8 cellular contexts compared by ENCODE assay signal in genomic region chr19:38557205-38557799, GRCh38.
DNase-seq lines count a peak whose midpoint lies in the region; ATAC-seq and TF ChIP-seq lines count a peak whose summit lies in the region.

No MANE protein-coding gene starts in this region.

- peaks cover 4% of the 10 kb centered on the region for H3K4me1 ChIP-seq in CD8-positive, alpha-beta T cell (ENCODE audit: insufficient read depth, low read length)
- H3K4me1 ChIP-seq in ascending aorta, result no peaks in the 10 kb centered on the region

- no peak overlapping the region for H3K27ac ChIP-seq in CD8-positive, alpha-beta T cell (ENCODE audit: low read depth, low read length)
- H3K27ac ChIP-seq in ascending aorta, result no peak overlapping the region

- DNase-seq in CD8-positive, alpha-beta T cell, result peak in 5 of 7 experiments; percentile 16 to 61 (median 37)
- DNase-seq in GM19238 (ENCODE audit: insufficient read length, low spot score), result peak; percentile 47
- peak in 72 of 76 experiments; percentile 17 to 91 (median 72) for DNase-seq in HUDEP-2 (lab: John Stamatoyannopoulos, UW; ENCODE audit: unreplicated experiment in 76 of 76)
- peak; percentile 20 for DNase-seq in activated T-helper 1 cell treated with Interleukin-2 at 50 U/mL for 16 hours (ENCODE audit: low read depth)
- no peak for DNase-seq in ascending aorta (ENCODE audit: low spot score in 2 of 2)
- no peak for DNase-seq in sciatic nerve (ENCODE audit: low spot score)

- H3K4me3 ChIP-seq in CD8-positive, alpha-beta T cell (ENCODE audit: low read depth, low read length), result no peak overlapping the region
- H3K4me3 ChIP-seq in ascending aorta, result no peak overlapping the region

- no peaks in the 10 kb centered on the region for H3K9me3 ChIP-seq in CD8-positive, alpha-beta T cell (ENCODE audit: low read length)
- H3K9me3 ChIP-seq in ascending aorta, result no peaks in the 10 kb centered on the region

- H3K27me3 ChIP-seq in CD8-positive, alpha-beta T cell (ENCODE audit: insufficient read depth, low read length), result no peaks in the 10 kb centered on the region
- no peaks in the 10 kb centered on the region for H3K27me3 ChIP-seq in ascending aorta

- TF ChIP-seq CTCF in CD8-positive, alpha-beta T cell (IDR thresholded peaks at IDR 0.05), result peak; percentile 9
- no peak for TF ChIP-seq CTCF in ascending aorta (IDR thresholded peaks at IDR 0.05)

- H3K4me3 Mint-ChIP-seq in CD8-positive, alpha-beta T cell, result peak overlapping the region; percentile 6

- peak; percentile 57 for ATAC-seq in CD8-positive, alpha-beta T cell
- ATAC-seq in HG03095 (IDR thresholded peaks at IDR 0.05; ENCODE audit: unreplicated experiment), result no peak
- ATAC-seq in sciatic nerve, result no peak
- ATAC-seq in GM19455 (IDR thresholded peaks at IDR 0.05; ENCODE audit: unreplicated experiment), result no peak

- CTCF ChIA-PET in CD8-positive, alpha-beta T cell (lab: Charles Lee), result interaction anchor here (0.7 to 1.4 kb wide), 6 partner anchors 10 to 147 kb away, joined by 3 to 5 read pairs (median 4); partner anchors contain the start of gene EIF3K

- H3K4me1 Mint-ChIP-seq in CD8-positive, alpha-beta T cell (ENCODE audit: low read depth), result peaks cover 49% of the 10 kb centered on the region

- no peaks in the 10 kb centered on the region for H3K36me3 Mint-ChIP-seq in CD8-positive, alpha-beta T cell

- POLR2A ChIA-PET in CD8-positive, alpha-beta T cell (lab: Charles Lee), result interaction anchor here (1.0 kb wide), 1 partner anchor 18 kb away, joined by 3 read pairs; no protein-coding TSS in a partner anchor

- H3K36me3 ChIP-seq in CD8-positive, alpha-beta T cell (ENCODE audit: insufficient read depth, low read length), result no peaks in the 10 kb centered on the region
- no peaks in the 10 kb centered on the region for H3K36me3 ChIP-seq in ascending aorta

- peak overlapping the region; percentile 24 for H3K27ac Mint-ChIP-seq in CD8-positive, alpha-beta T cell

- no peaks in the 10 kb centered on the region for H3K27me3 Mint-ChIP-seq in CD8-positive, alpha-beta T cell (ENCODE audit: low read depth)

- H3K9me3 Mint-ChIP-seq in CD8-positive, alpha-beta T cell, result no peaks in the 10 kb centered on the region

- intact Hi-C loops in CD8-positive, alpha-beta T cell (cut with DNase I, micrococcal nuclease), result no loop called here
- intact Hi-C loops in ascending aorta (cut with DNase I), result no loop called here
- intact Hi-C loops in sciatic nerve (cut with DNase I), result no loop called here

Comparison
In these comparisons a context has a peak if more than half of its experiments do, and no peak if none do; other contexts are left out.
1. DNase-seq: peak in CD8-positive, alpha-beta T cell (5 of 7), GM19238 (single experiment), HUDEP-2 (72 of 76) and activated T-helper 1 cell treated with Interleukin-2 at 50 U/mL for 16 hours (single experiment); none in ascending aorta (0 of 2) and sciatic nerve (single experiment).